ENCODE assay signal across 1 cellular context in the genomic region with DNA sequence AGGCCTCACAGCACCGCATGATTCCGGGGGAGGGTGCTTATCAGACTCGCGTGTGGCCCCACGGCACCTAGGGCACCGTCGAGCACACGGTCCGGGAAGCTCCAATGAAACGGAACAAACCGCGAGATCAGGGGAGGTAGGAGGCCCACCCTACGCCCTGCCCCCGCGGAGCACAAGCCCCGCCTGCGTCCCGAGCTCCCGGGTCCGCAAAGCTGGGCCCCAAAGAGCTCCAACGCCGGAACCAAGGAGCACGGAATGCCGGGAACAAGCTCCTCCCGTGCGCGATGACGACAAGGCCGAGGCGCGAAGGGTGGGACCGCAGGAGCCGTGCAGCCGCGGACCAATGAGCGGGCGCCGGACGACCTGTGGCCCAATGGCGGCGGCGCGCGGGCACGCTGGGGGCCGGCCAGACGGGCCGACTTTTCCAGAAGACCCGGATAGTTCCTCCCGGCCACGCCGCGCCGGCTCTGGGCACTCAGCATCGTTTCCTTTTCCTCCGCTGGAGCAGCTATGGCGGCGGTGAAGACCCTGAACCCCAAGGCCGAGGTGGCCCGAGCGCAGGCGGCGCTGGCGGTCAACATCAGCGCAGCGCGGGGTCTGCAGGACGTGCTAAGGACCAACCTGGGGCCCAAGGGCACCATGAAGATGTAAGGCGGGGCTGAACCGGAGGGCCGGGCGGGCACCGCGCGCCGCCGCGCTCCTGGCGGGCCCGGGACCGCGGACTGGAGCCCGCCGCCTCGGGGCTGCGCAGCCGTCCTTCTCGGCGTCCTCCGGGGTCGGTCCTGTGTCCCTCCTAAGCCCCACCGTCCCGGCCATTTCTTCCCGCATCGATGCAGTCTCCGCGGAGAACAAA.
TF ChIP-seq lines count a peak whose summit lies in the region.

Gene CCT6A, plus strand, starts transcription at position 427 of the 853 bp plus-strand sequence. Its CDS starts 84 bp downstream, at position 511.
Gene PSPH, minus strand, starts transcription at position 106 of the 853 bp plus-strand sequence. CDS start 30,232 bp downstream, outside the sequence.

TF ChIP-seq in neural cell, 6 proteins besides CTCF, POLR2A, EP300 and RAD21 (continued from another document):
- TF ChIP-seq, protein P1, sequence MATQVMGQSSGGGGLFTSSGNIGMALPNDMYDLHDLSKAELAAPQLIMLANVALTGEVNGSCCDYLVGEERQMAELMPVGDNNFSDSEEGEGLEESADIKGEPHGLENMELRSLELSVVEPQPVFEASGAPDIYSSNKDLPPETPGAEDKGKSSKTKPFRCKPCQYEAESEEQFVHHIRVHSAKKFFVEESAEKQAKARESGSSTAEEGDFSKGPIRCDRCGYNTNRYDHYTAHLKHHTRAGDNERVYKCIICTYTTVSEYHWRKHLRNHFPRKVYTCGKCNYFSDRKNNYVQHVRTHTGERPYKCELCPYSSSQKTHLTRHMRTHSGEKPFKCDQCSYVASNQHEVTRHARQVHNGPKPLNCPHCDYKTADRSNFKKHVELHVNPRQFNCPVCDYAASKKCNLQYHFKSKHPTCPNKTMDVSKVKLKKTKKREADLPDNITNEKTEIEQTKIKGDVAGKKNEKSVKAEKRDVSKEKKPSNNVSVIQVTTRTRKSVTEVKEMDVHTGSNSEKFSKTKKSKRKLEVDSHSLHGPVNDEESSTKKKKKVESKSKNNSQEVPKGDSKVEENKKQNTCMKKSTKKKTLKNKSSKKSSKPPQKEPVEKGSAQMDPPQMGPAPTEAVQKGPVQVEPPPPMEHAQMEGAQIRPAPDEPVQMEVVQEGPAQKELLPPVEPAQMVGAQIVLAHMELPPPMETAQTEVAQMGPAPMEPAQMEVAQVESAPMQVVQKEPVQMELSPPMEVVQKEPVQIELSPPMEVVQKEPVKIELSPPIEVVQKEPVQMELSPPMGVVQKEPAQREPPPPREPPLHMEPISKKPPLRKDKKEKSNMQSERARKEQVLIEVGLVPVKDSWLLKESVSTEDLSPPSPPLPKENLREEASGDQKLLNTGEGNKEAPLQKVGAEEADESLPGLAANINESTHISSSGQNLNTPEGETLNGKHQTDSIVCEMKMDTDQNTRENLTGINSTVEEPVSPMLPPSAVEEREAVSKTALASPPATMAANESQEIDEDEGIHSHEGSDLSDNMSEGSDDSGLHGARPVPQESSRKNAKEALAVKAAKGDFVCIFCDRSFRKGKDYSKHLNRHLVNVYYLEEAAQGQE (IDR thresholded peaks at IDR 0.05; ENCODE audit: borderline replicate concordance) = peak; percentile 84
- peak; percentile 88 for TF ChIP-seq POLR2AphosphoS5 (IDR thresholded peaks at IDR 0.05)
